10 cellular contexts compared by ENCODE assay signal in the genomic region with DNA sequence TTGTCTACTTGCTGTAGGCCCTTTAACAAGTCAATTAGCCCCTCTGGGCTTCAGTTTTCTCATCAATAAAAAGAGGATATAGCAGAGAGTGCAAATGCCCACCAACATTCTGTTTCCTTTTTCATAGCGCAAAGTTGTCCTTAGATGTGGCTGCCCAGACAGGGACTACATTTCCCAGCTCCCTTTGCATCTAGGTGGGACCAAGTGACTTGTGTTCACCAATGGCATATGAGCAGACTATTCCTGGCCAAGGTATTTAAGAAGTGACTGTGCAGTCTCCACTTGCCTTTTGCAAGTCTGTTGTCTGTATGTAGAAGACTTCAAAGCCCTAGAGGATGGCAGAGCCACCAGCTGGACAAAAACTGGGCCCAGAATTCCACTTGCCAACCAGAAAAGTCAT. TPM values are rescaled to one million over a fixed set of nuclear protein-coding genes. Genes with fewer than 3 reads are reported as not detected.
DNase-seq lines count a peak whose midpoint lies in the region; ATAC-seq and TF ChIP-seq lines count a peak whose summit lies in the region.
"Had no signal": no experiment of that assay in that cellular context is flagged by ENCODE, and none has a peak within 500 bp of the region (broad histone marks: within the 10 kb centered on the region; RNA-seq: fewer than 3 reads in every experiment).

No MANE protein-coding gene starts in this region.

- H3K4me3 ChIP-seq in Panc1 (ENCODE audit: low read depth in 2 of 2, low read length in 2 of 2) (no peak overlapping the region), MG63 (no peak overlapping the region), ovary (no peak overlapping the region)
- H3K4me3 ChIP-seq: PC-9 had no signal

- 72 to 83% (median 72%) methylated on average over 1 of the region's 1 CpG for WGBS in ovary, 3 donors

- no peak for TF ChIP-seq POLR2A in ovary (IDR thresholded peaks at IDR 0.05)

- TF ChIP-seq CTCF in Panc1 (IDR thresholded peaks at IDR 0.05) (no peak), ovary (IDR thresholded peaks at IDR 0.05) (no peak)

- H3K27me3 ChIP-seq in Panc1 (ENCODE audit: control insufficient read depth, insufficient read depth, low read length) (no peaks in the 10 kb centered on the region; the same call in 1 of the 2 replicates), MG63 (no peaks in the 10 kb centered on the region), ovary (no peaks in the 10 kb centered on the region)

- H3K4me1 ChIP-seq in Panc1 (ENCODE audit: control insufficient read depth, insufficient read depth, low read length) (no peaks in the 10 kb centered on the region), ovary (ENCODE audit: insufficient read depth) (no peaks in the 10 kb centered on the region)

- BruUV-seq in Panc1 (replicated peaks; lab: Mats Ljungman, UMichigan), result no TSS peak

- intact Hi-C loops in Panc1 (cut with micrococcal nuclease; ENCODE audit: unreplicated experiment), result no loop called here
- intact Hi-C loops in ovary (cut with DNase I), result no loop called here

- POLR2A ChIA-PET in Panc1 (lab: Charles Lee), result no interaction called here

- TF ChIP-seq EP300 in ovary (IDR thresholded peaks at IDR 0.05), result no peak

- ATAC-seq in GM19043 (IDR thresholded peaks at IDR 0.05; ENCODE audit: low read depth, unreplicated experiment) (peak; percentile 64), Panc1 (peak; percentile 80; the same call in 1 of the 2 replicates), GM19395 (IDR thresholded peaks at IDR 0.05; ENCODE audit: unreplicated experiment) (no peak)

- in situ Hi-C loops in ACHN (cut with HindIII; ENCODE audit: low pct_ligation_motif_present, low pct_unique_long_range_greater_than_20kb, low sequenced_read_pairs) (no loop called here), Panc1 (cut with HindIII; ENCODE audit: low pct_unique_long_range_greater_than_20kb, low sequenced_read_pairs) (no loop called here)

- no peaks in the 10 kb centered on the region for H3K9me3 ChIP-seq in Panc1 (ENCODE audit: control insufficient read depth, insufficient read depth, low read depth, low read length)
- no peaks in the 10 kb centered on the region for H3K9me3 ChIP-seq in MG63
- no peaks in the 10 kb centered on the region for H3K9me3 ChIP-seq in ovary

- H3K27ac ChIP-seq in Panc1 (ENCODE audit: low read length) (no peak overlapping the region), ovary (no peak overlapping the region)
- H3K27ac ChIP-seq: epithelial cell of prostate, PC-9 had no signal

- CTCF ChIA-PET in Panc1 (lab: Charles Lee), result interaction anchor here (2.2 kb wide), 1 partner anchor 11 kb away, joined by 7 read pairs; no protein-coding TSS in a partner anchor

- DNase-seq in ACHN (peak; percentile 13), Panc1 (ENCODE audit: low read depth, low spot score) (no peak), germinal center (ENCODE audit: low spot score) (peak; percentile 36), MG63 (no peak), NCI-H774 (lab: John Stamatoyannopoulos, UW) (no peak), ovary (no peak)

- H3K36me3 ChIP-seq in Panc1 (ENCODE audit: control insufficient read depth, insufficient read depth, low read length), result no peaks in the 10 kb centered on the region
- no peaks in the 10 kb centered on the region for H3K36me3 ChIP-seq in MG63
- H3K36me3 ChIP-seq in ovary, result no peaks in the 10 kb centered on the region

RNA-seq across cellular contexts. Expression of gene DAO, which starts 59.7 kb away (rescaled TPM):
- not detected for total RNA-seq in Panc1 (2021; ENCODE audit: unreplicated experiment)
- not detected for polyA plus RNA-seq in Panc1 (2012; ENCODE audit: insufficient read length)
- not detected in 2 replicates for total RNA-seq in MG63 (2014; rRNA removed; shearing (Covaris generic); ENCODE audit: low replicate concordance)
- not detected for total RNA-seq in ovary
- polyA plus RNA-seq in ovary, result not detected
- total RNA-seq: PC-9 had no signal

Comparison
In these comparisons a context has a peak if more than half of its experiments do, and no peak if none do; other contexts are left out.
1. DNase-seq: peak in ACHN (single experiment) and germinal center (single experiment); none in Panc1 (single experiment), MG63 (single experiment), NCI-H774 (single experiment) and ovary (0 of 5).